8 cellular contexts compared by ENCODE assay signal in genomic region chr3:136752327-136753111, GRCh38. TPM values are rescaled to one million over a fixed set of nuclear protein-coding genes. Genes with fewer than 3 reads are reported as not detected.
DNase-seq lines count a peak whose midpoint lies in the region; ATAC-seq, FAIRE-seq and TF ChIP-seq lines count a peak whose summit lies in the region.

Gene STAG1 (minus strand): TSS chr3:136752378. CDS start chr3:136630898, 121,480 bp downstream.

- peak within 1 kb of the TSS; percentile 98 for H3K27ac Mint-ChIP-seq in dendritic cell treated with granulocyte-macrophage colony-stimulating factor and Interleukin-4, amounts not matched to agents 40 ng/mL and 50 ng/mL, for 4 days

- H3K36me3 Mint-ChIP-seq in dendritic cell treated with granulocyte-macrophage colony-stimulating factor and Interleukin-4, amounts not matched to agents 40 ng/mL and 50 ng/mL, for 4 days (ENCODE audit: low read depth): peaks cover 12% of the 10 kb centered on the region

- peak; percentile 86 for FAIRE-seq in HepG2 (lab: Jason Lieb, UNC)

- H3K9ac ChIP-seq in HepG2 (ENCODE audit: insufficient read depth, low read depth, low read length): peak within 1 kb of the TSS; percentile 92

- intact Hi-C loops in dendritic cell treated with granulocyte-macrophage colony-stimulating factor and Interleukin-4, amounts not matched to agents 40 ng/mL and 50 ng/mL, for 4 days (cut with micrococcal nuclease): loop anchor here (1.0 to 5.0 kb wide), 6 partner anchors 110 to 675 kb away; partner anchors contain the start of genes NCK1 and PCCB
- intact Hi-C loops in HepG2 (cut with micrococcal nuclease; ENCODE audit: unreplicated experiment): loop anchor here (1.0 to 10.0 kb wide), 7 partner anchors 110 to 558 kb away; partner anchors contain the start of genes MSL2 and NCK1

- H3K36me3 ChIP-seq in HepG2 (replicated peaks in 1 of 2; ENCODE audit: control insufficient read depth in 1 of 2, insufficient read depth in 2 of 2, low read length in 2 of 2): no peaks in the 10 kb centered on the region; a peak in 1 of 5 replicates

- H3K27me3 Mint-ChIP-seq in dendritic cell treated with granulocyte-macrophage colony-stimulating factor and Interleukin-4, amounts not matched to agents 40 ng/mL and 50 ng/mL, for 4 days: no peaks in the 10 kb centered on the region

- TF ChIP-seq EP300 in HepG2 (IDR thresholded peaks at IDR 0.05; ENCODE audit: low read depth in 2 of 2, low read length in 2 of 2): 0 out of 4 replicates have a peak, but pooled peaks of 1 of the 2 experiments have one; percentile 7
- peak; percentile 55 for TF ChIP-seq EP300 in HepG2 (CRISPR knock-in tag; IDR thresholded peaks at IDR 0.05; ENCODE audit: borderline replicate concordance)

- peaks cover 31% of the 10 kb centered on the region for H3K4me1 ChIP-seq in HepG2 (ENCODE audit: insufficient read depth, low read length)

- WGBS in HepG2 (ENCODE audit: low lambda C conversion rate): 0% methylated on average over 14 of the region's 78 CpGs

- H4K20me1 ChIP-seq in HepG2 (ENCODE audit: insufficient read depth, low read length): no peaks in the 10 kb centered on the region

- peak; percentile 97 for TF ChIP-seq RAD21 in HepG2 (CRISPR knock-in tag; IDR thresholded peaks at IDR 0.05)

- peak within 1 kb of the TSS; percentile 68 to 86 (median 81) for H3K4me3 ChIP-seq in HepG2 (replicated peaks in 1 of 3; ENCODE audit: insufficient read depth in 1 of 3, low read depth in 2 of 3, low read length in 3 of 3)

- H3K4me1 Mint-ChIP-seq in dendritic cell treated with granulocyte-macrophage colony-stimulating factor and Interleukin-4, amounts not matched to agents 40 ng/mL and 50 ng/mL, for 4 days (ENCODE audit: low read depth): peaks cover 49% of the 10 kb centered on the region

- TF ChIP-seq CTCF in HepG2 (CRISPR knock-in tag; IDR thresholded peaks at IDR 0.05): peak; percentile 99

- peak within 1 kb of the TSS; percentile 45 for H2AFZ ChIP-seq in HepG2 (ENCODE audit: low read length)

- no peaks in the 10 kb centered on the region for H3K27me3 ChIP-seq in HepG2 (ENCODE audit: control insufficient read depth in 1 of 2, insufficient read depth in 2 of 2, low read length in 2 of 2)

- peak within 1 kb of the TSS; percentile 97 for H3K27ac ChIP-seq in HepG2 (ENCODE audit: extremely low read length, insufficient read depth, low read length)

- no peaks in the 10 kb centered on the region for H3K9me3 Mint-ChIP-seq in dendritic cell treated with granulocyte-macrophage colony-stimulating factor and Interleukin-4, amounts not matched to agents 40 ng/mL and 50 ng/mL, for 4 days

- H3K4me3 Mint-ChIP-seq in dendritic cell treated with granulocyte-macrophage colony-stimulating factor and Interleukin-4, amounts not matched to agents 40 ng/mL and 50 ng/mL, for 4 days: peak within 1 kb of the TSS; percentile 94

- peaks cover 37% of the 10 kb centered on the region for H3K79me2 ChIP-seq in HepG2 (ENCODE audit: insufficient read depth, low read length)

- DNase-seq in CD1c-positive myeloid dendritic cell (ENCODE audit: extremely low spot score) (peak; percentile 100), NCI-H748 (lab: John Stamatoyannopoulos, UW; ENCODE audit: unreplicated experiment) (peak; percentile 97), HepG2 (ENCODE audit: low spot score) (peak; percentile 93)
- DNase-seq in activated CD4-positive, alpha-beta T cell treated with anti-CD3 and anti-CD28 coated beads, Interleukin-2, amount 50 U/mL, for 24 hours (ENCODE audit: low read depth in 1 of 2, low spot score in 1 of 2): peak; percentile 97 to 98
- peak; percentile 100 for DNase-seq in stimulated activated CD4-positive, alpha-beta T cell treated with anti-CD3 and anti-CD28 coated beads, Interleukin-4, amount 100 ng/mL, for 1 hour

- in situ Hi-C loops in HepG2 (cut with HindIII; ENCODE audit: extremely low pct_ligation_motif_present, low pct_unique_long_range_greater_than_20kb): loop anchor here (10.0 kb wide), 2 partner anchors 358 to 678 kb away; no protein-coding TSS in a partner anchor

- peak within 1 kb of the TSS; percentile 94 for H3K4me2 ChIP-seq in HepG2 (ENCODE audit: low read depth, low read length)

- CTCF ChIA-PET in HepG2 (lab: Yijun Ruan, JAX; ENCODE audit: low intra/inter-chr PET ratio, low total read pairs): interaction anchor here (0.8 to 2.2 kb wide), 6 partner anchors 18 to 681 kb away, joined by 3 to 11 read pairs (median 7); no protein-coding TSS in a partner anchor

- no peaks in the 10 kb centered on the region for H3K9me3 ChIP-seq in HepG2 (ENCODE audit: low read length)

- ATAC-seq in GM19372 (IDR thresholded peaks at IDR 0.05; ENCODE audit: low read depth, unreplicated experiment): peak; percentile 80
- ATAC-seq in HG03558 (IDR thresholded peaks at IDR 0.05; ENCODE audit: extremely low read depth, unreplicated experiment): peak; percentile 68
- peak; percentile 94 for ATAC-seq in HepG2

- no TSS peak for BruUV-seq in HepG2 (replicated peaks; lab: Mats Ljungman, UMichigan)

- TF ChIP-seq POLR2A in HepG2 (IDR thresholded peaks at IDR 0.05; ENCODE audit: insufficient read depth in 1 of 2, low read depth in 2 of 2, low read length in 2 of 2): peak; percentile 73 to 95; a peak in 3 of 4 replicates

- POLR2A ChIA-PET in HepG2 (lab: Yijun Ruan, JAX): interaction anchor here (0.6 to 3.6 kb wide), 48 partner anchors 8 to 677 kb away, joined by 3 to 41 read pairs (median 4); partner anchors contain the start of genes MSL2, NCK1, PCCB and SLC35G2

TF ChIP-seq in HepG2, 621 proteins besides CTCF, POLR2A, EP300 and RAD21 (continues in another document):
- TF ChIP-seq GTF3A (CRISPR knock-in tag; conservative IDR thresholded peaks at IDR 0.05): no peak; the same call in 1 of the 2 replicates
- TF ChIP-seq ZFP41 (CRISPR knock-in tag; IDR thresholded peaks at IDR 0.05; ENCODE audit: borderline replicate concordance): no peak
- TF ChIP-seq FOXO4 (CRISPR knock-in tag; conservative IDR thresholded peaks at IDR 0.05): no peak
- TF ChIP-seq ZNF10 (CRISPR knock-in tag; IDR thresholded peaks at IDR 0.05; ENCODE audit: borderline replicate concordance, low read depth): no peak
- TF ChIP-seq FLYWCH1 (CRISPR knock-in tag; IDR thresholded peaks at IDR 0.05): peak; percentile 75; the same call in 1 of the 2 replicates
- TF ChIP-seq ZNF720 (CRISPR knock-in tag; IDR thresholded peaks at IDR 0.05): no peak
- TF ChIP-seq ZFX (CRISPR knock-in tag; IDR thresholded peaks at IDR 0.05; ENCODE audit: low read depth): peak; percentile 75
- TF ChIP-seq TGIF2 (CRISPR knock-in tag; IDR thresholded peaks at IDR 0.05): 0 out of 2 replicates have a peak, but pooled peaks have one; percentile 49
- TF ChIP-seq ZBTB8A (CRISPR knock-in tag; IDR thresholded peaks at IDR 0.05; ENCODE audit: borderline replicate concordance, low read depth): no peak
- TF ChIP-seq SOX6 (IDR thresholded peaks at IDR 0.05): no peak
- peak; percentile 85 for TF ChIP-seq SOX6 (CRISPR knock-in tag; IDR thresholded peaks at IDR 0.05)
- TF ChIP-seq FOXP1 (IDR thresholded peaks at IDR 0.05): no peak
- TF ChIP-seq FOXP1 (CRISPR knock-in tag; IDR thresholded peaks at IDR 0.05): 0 out of 2 replicates have a peak, but pooled peaks have one; percentile 20

RNA-seq across cellular contexts. Expression of gene STAG1, which starts in this region (rescaled TPM):
- 25.9 and 37.8 TPM in 2 replicates for total RNA-seq in HepG2 (2016; rRNA removed; fragmentation: Illumina TruSeq; extraction: Trizol)
- total RNA-seq in HepG2 (2016; cell fraction: cytosol; rRNA removed; fragmentation: Illumina TruSeq; extraction: Trizol; ENCODE audit: low read depth): 12.4 and 13.3 TPM in 2 replicates
- total RNA-seq in HepG2 (2016; cell fraction: insoluble cytoplasmic fraction; rRNA removed; fragmentation: Illumina TruSeq; extraction: Trizol): 27.2 and 38.3 TPM in 2 replicates
- total RNA-seq in HepG2 (2016; cell fraction: membrane; rRNA removed; fragmentation: Illumina TruSeq; extraction: Trizol): 13.0 and 13.7 TPM in 2 replicates
- total RNA-seq in HepG2 (2016; cell fraction: nucleus; rRNA removed; fragmentation: Illumina TruSeq; extraction: Trizol): 45.3 and 46.5 TPM in 2 replicates
- 5.8 and 6.2 TPM in 2 replicates for polyA plus RNA-seq in HepG2 (2011; rRNA removed)
- 2.4 and 4.3 TPM in 2 replicates for polyA plus RNA-seq in HepG2 (2011; cell fraction: cytosol; rRNA removed)
- polyA plus RNA-seq in HepG2 (2011; cell fraction: nucleus; rRNA removed): 2.8 and 4.2 TPM in 2 replicates
- 7.8 and 8.7 TPM in 2 replicates for polyA plus RNA-seq in HepG2 (2012)
- polyA plus RNA-seq in HepG2 (2016; cell fraction: cytosol; fragmentation: Illumina TruSeq; extraction: Trizol; ENCODE audit: low read depth): 1.00 and 1.1 TPM in 2 replicates
- 19.1 and 21.9 TPM in 2 replicates for polyA plus RNA-seq in HepG2 (2016; cell fraction: insoluble cytoplasmic fraction; fragmentation: Illumina TruSeq; extraction: Trizol; ENCODE audit: low read depth)
- 2.9 and 3.1 TPM in 2 replicates for polyA plus RNA-seq in HepG2 (2016; cell fraction: membrane; fragmentation: Illumina TruSeq; extraction: Trizol; ENCODE audit: low read depth)
- polyA plus RNA-seq in HepG2 (2016; cell fraction: nucleus; fragmentation: Illumina TruSeq; extraction: Trizol; ENCODE audit: insufficient read depth, low read depth): 16.1 and 16.2 TPM in 2 replicates
- 5.2 and 17.2 TPM in 2 replicates for polyA minus RNA-seq in HepG2 (2011; rRNA and poly(A)+ RNA removed; ENCODE audit: low replicate concordance)
- 9.1 and 13.0 TPM in 2 replicates for polyA minus RNA-seq in HepG2 (2011; cell fraction: cytosol; rRNA and poly(A)+ RNA removed)
- polyA minus RNA-seq in HepG2 (2011; cell fraction: nucleus; rRNA and poly(A)+ RNA removed): 44.2 and 44.3 TPM in 2 replicates

Comparison
In these comparisons a context has a peak if more than half of its experiments do, and no peak if none do; other contexts are left out.
1. Peak in every context shown above with its lines: DNase-seq, ATAC-seq, H3K4me3 ChIP-seq and H3K27ac ChIP-seq.